1 cellular context compared by ENCODE assay signal in the genomic region with DNA sequence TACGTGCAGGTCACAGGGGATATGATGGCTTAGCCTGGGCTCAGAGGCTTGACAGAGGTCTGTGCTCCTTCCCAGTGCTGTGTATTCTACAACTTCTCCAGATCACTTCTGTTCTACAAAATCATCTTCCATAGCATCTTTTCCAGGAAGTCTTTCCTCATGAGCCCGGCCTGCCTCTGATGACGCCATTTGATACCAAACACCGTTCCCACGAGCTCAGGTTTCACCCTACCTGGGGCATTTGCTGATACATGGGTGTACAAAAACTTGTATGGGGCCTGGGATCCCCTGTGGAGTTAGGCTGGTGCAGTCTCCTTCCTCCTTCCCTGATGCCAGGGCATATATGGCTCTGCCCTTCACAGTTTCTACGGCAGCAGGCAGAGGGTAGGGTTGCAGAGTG.
TF ChIP-seq lines count a peak whose summit lies in the region.

No MANE protein-coding gene starts in this region.

TF ChIP-seq in H1, 55 proteins besides CTCF, POLR2A, EP300 and RAD21 (continued from another document):
- TF ChIP-seq, protein P1, sequence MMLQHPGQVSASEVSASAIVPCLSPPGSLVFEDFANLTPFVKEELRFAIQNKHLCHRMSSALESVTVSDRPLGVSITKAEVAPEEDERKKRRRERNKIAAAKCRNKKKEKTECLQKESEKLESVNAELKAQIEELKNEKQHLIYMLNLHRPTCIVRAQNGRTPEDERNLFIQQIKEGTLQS (IDR thresholded peaks at IDR 0.05; ENCODE audit: insufficient read depth, low read depth, low read length): no peak
- TF ChIP-seq, protein P2, sequence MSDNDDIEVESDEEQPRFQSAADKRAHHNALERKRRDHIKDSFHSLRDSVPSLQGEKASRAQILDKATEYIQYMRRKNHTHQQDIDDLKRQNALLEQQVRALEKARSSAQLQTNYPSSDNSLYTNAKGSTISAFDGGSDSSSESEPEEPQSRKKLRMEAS (IDR thresholded peaks at IDR 0.05): no peak
- no peak for TF ChIP-seq POLR2AphosphoS5 (IDR thresholded peaks at IDR 0.05; ENCODE audit: low read depth, low read length)
- TF ChIP-seq, protein P3, sequence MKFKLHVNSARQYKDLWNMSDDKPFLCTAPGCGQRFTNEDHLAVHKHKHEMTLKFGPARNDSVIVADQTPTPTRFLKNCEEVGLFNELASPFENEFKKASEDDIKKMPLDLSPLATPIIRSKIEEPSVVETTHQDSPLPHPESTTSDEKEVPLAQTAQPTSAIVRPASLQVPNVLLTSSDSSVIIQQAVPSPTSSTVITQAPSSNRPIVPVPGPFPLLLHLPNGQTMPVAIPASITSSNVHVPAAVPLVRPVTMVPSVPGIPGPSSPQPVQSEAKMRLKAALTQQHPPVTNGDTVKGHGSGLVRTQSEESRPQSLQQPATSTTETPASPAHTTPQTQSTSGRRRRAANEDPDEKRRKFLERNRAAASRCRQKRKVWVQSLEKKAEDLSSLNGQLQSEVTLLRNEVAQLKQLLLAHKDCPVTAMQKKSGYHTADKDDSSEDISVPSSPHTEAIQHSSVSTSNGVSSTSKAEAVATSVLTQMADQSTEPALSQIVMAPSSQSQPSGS (IDR thresholded peaks at IDR 0.05; ENCODE audit: low read length): no peak
- TF ChIP-seq RXRA (IDR thresholded peaks at IDR 0.05; ENCODE audit: insufficient read depth, low read depth, low read length): no peak
